In genomic region chr21:17848228-17848627, GRCh38 we compare ENCODE assay signal across 8 cellular contexts. TPM values are rescaled to one million over a fixed set of nuclear protein-coding genes. Genes with fewer than 3 reads are reported as not detected.
A peak's percentile ranks its signal among the peaks of the same experiment; 100 is the strongest.
DNase-seq lines count a peak whose midpoint lies in the region; ATAC-seq, FAIRE-seq and TF ChIP-seq lines count a peak whose summit lies in the region.

No MANE protein-coding gene starts in this region.

- FAIRE-seq in D721Med (lab: Jason Lieb, UNC): no peak

- no peaks in the 10 kb centered on the region for H3K9me3 ChIP-seq in HAP-1

- DNase-seq in RPMI7951 (ENCODE audit: low read depth) (peak; percentile 97), inferior parietal cortex (ENCODE audit: extremely low spot score) (peak; percentile 48), D721Med (ENCODE audit: insufficient read length, low spot score) (no peak), HAP-1 (ENCODE audit: low spot score in 2 of 2) (no peak)
- no peak for DNase-seq in stimulated activated CD4-positive, alpha-beta T cell treated with anti-CD3 and anti-CD28 coated beads, Interleukin-4, amount 100 ng/mL, for 1 hour
- DNase-seq in activated CD4-positive, alpha-beta T cell treated with anti-CD3 and anti-CD28 coated beads, Interleukin-2, amount 10 ng/mL, durations not matched to agents 24 days and 14 days: no peak

- H3K36me3 Mint-ChIP-seq in activated CD4-positive, alpha-beta T cell treated with anti-CD3 and anti-CD28 coated beads, Interleukin-2, amount 10 ng/mL, durations not matched to agents 24 days and 14 days (ENCODE audit: low read depth): no peaks in the 10 kb centered on the region

- in situ Hi-C loops in HAP-1 (cut with MboI; ENCODE audit: low sequenced_read_pairs): no loop called here

- H3K9me3 Mint-ChIP-seq in activated CD4-positive, alpha-beta T cell treated with anti-CD3 and anti-CD28 coated beads, Interleukin-2, amount 10 ng/mL, durations not matched to agents 24 days and 14 days: peaks cover 9% of the 10 kb centered on the region

- H3K4me1 ChIP-seq in HAP-1: no peaks in the 10 kb centered on the region

- H3K36me3 ChIP-seq in HAP-1 (replicated peaks): no peaks in the 10 kb centered on the region

- H3K4me3 Mint-ChIP-seq in activated CD4-positive, alpha-beta T cell treated with anti-CD3 and anti-CD28 coated beads, Interleukin-2, amount 10 ng/mL, durations not matched to agents 24 days and 14 days: no peak overlapping the region

- H3K27me3 ChIP-seq in HAP-1 (ENCODE audit: low read depth): no peaks in the 10 kb centered on the region

- H3K4me1 Mint-ChIP-seq in activated CD4-positive, alpha-beta T cell treated with anti-CD3 and anti-CD28 coated beads, Interleukin-2, amount 10 ng/mL, durations not matched to agents 24 days and 14 days: no peaks in the 10 kb centered on the region

- intact Hi-C loops in activated CD4-positive, alpha-beta T cell treated with anti-CD3 and anti-CD28 coated beads, Interleukin-2, amount 10 ng/mL, durations not matched to agents 24 days and 14 days (cut with micrococcal nuclease): no loop called here

- ATAC-seq in GM18907 (IDR thresholded peaks at IDR 0.05; ENCODE audit: unreplicated experiment): peak; percentile 93
- ATAC-seq in HG02759 (IDR thresholded peaks at IDR 0.05; ENCODE audit: unreplicated experiment): peak; percentile 97

- no peak for TF ChIP-seq CTCF in D721Med (IDR thresholded peaks at IDR 0.05; ENCODE audit: insufficient read depth, missing control alignments)

- H3K27ac Mint-ChIP-seq in activated CD4-positive, alpha-beta T cell treated with anti-CD3 and anti-CD28 coated beads, Interleukin-2, amount 10 ng/mL, durations not matched to agents 24 days and 14 days: no peak overlapping the region

- H3K4me3 ChIP-seq in HAP-1: no peak overlapping the region

- H3K27me3 Mint-ChIP-seq in activated CD4-positive, alpha-beta T cell treated with anti-CD3 and anti-CD28 coated beads, Interleukin-2, amount 10 ng/mL, durations not matched to agents 24 days and 14 days: no peaks in the 10 kb centered on the region

RNA-seq across cellular contexts. Expression of gene C21orf91, which starts 29.1 kb away (rescaled TPM):
- 9.6 and 14.3 TPM in 2 replicates for total RNA-seq in RPMI7951 (2014; rRNA removed; shearing (Covaris generic))
- total RNA-seq in activated CD4-positive, alpha-beta T cell treated with anti-CD3 and anti-CD28 coated beads, Interleukin-2, amount 10 ng/mL, durations not matched to agents 24 days and 14 days: 37.0 and 39.6 TPM in 2 replicates

Comparison
In these comparisons a context has a peak if more than half of its experiments do, and no peak if none do; other contexts are left out.
1. DNase-seq: peak in RPMI7951 (single experiment) and inferior parietal cortex (single experiment); none in D721Med (single experiment), stimulated activated CD4-positive, alpha-beta T cell treated with anti-CD3 and anti-CD28 coated beads, Interleukin-4, amount 100 ng/mL, for 1 hour (single experiment), HAP-1 (0 of 2) and activated CD4-positive, alpha-beta T cell treated with anti-CD3 and anti-CD28 coated beads, Interleukin-2, amount 10 ng/mL, durations not matched to agents 24 days and 14 days (single experiment).